Comparison of ENCODE assay signal across 22 cellular contexts in genomic region chr7:121529003-121529402, GRCh38.
DNase-seq lines count a peak whose midpoint lies in the region; ATAC-seq and TF ChIP-seq lines count a peak whose summit lies in the region.
"Had no signal": no experiment of that assay in that cellular context is flagged by ENCODE, and none has a peak within 500 bp of the region (broad histone marks: within the 10 kb centered on the region; RNA-seq: fewer than 3 reads in every experiment).

No MANE protein-coding gene starts in this region.

- no peak overlapping the region for H3K23ac ChIP-seq in trophoblast cell (ENCODE audit: low read length)

- H2AFZ ChIP-seq in SK-N-SH (ENCODE audit: low read depth) (no peak overlapping the region), trophoblast cell (ENCODE audit: insufficient read depth, low read length, poor library complexity) (no peak overlapping the region)

- CTCF ChIA-PET in SK-N-SH (lab: Yijun Ruan, JAX), result interaction anchor here (1.2 kb wide), 1 partner anchor 132 kb away, joined by 3 read pairs; no protein-coding TSS in a partner anchor

- no peak overlapping the region for H2BK120ac ChIP-seq in trophoblast cell (ENCODE audit: insufficient read depth, low read length, poor library complexity)

- no peak for ATAC-seq in SK-N-SH treated with all-trans-retinoic acid at 6 μM for 48 hours
- no peak for ATAC-seq in GM19023 (IDR thresholded peaks at IDR 0.05; ENCODE audit: unreplicated experiment)
- ATAC-seq in HG02840 (IDR thresholded peaks at IDR 0.05; ENCODE audit: low FRiP score, unreplicated experiment), result no peak

- H3K14ac ChIP-seq in trophoblast cell (ENCODE audit: low read length), result no peak overlapping the region

- peaks cover 31% of the 10 kb centered on the region for H3F3A ChIP-seq in SK-N-SH (replicated peaks; ENCODE audit: insufficient read depth)

- H2BK12ac ChIP-seq in trophoblast cell (ENCODE audit: low read length), result no peak overlapping the region

- no peak for TF ChIP-seq RAD21 in SK-N-SH (IDR thresholded peaks at IDR 0.05; ENCODE audit: low read length)

- DNase-seq in SK-N-SH (no peak), LHCN-M2 (ENCODE audit: low read depth) (peak; percentile 55), epithelial cell of esophagus (ENCODE audit: low read depth) (peak; percentile 27), trophoblast cell (peak; percentile 27 to 73), caudate nucleus (lab: John Stamatoyannopoulos, UW) (no peak)
- DNase-seq: activated CD4-positive, alpha-beta T cell treated with anti-CD3 and anti-CD28 coated beads, Interleukin-2, amount 50 U/mL, for 4 hours; activated naive CD4-positive, alpha-beta T cell treated with anti-CD3 and anti-CD28 coated beads, Interleukin-2, amount 10 ng/mL, durations not matched to agents 7 days and 5 days; activated T-cell treated with anti-CD3 and anti-CD28 coated beads, Interleukin-2, amount 50 U/mL, for 1 hour; AML-193; amygdala; DMS79; glutamatergic neuron; kidney glomerular epithelial cell; NCI-H524; sigmoid colon; transverse colon had no signal

- H4K12ac ChIP-seq in trophoblast cell (ENCODE audit: low read depth, low read length), result no peak overlapping the region

- peaks cover 0 to 35% of the 10 kb centered on the region in 2 experiments; a peak in 2 of 4 replicates for H3K4me1 ChIP-seq in SK-N-SH (ENCODE audit: control insufficient read depth in 1 of 2, insufficient read depth in 2 of 2, low read depth in 1 of 2, low read length in 1 of 2)
- H3K4me1 ChIP-seq in trophoblast cell (ENCODE audit: control insufficient read depth in 1 of 2, insufficient read depth in 2 of 2, low read length in 2 of 2), result no peaks in the 10 kb centered on the region

- POLR2A ChIA-PET in SK-N-SH (lab: Yijun Ruan, JAX), result no interaction called here

- TF ChIP-seq CTCF in SK-N-SH (IDR thresholded peaks at IDR 0.05) (no peak), epithelial cell of esophagus (IDR thresholded peaks at IDR 0.05; ENCODE audit: insufficient read depth, low read depth, low read length, missing control alignments) (no peak)

- H3K79me2 ChIP-seq in SK-N-SH (ENCODE audit: insufficient read depth) (no peaks in the 10 kb centered on the region), trophoblast cell (ENCODE audit: control insufficient read depth, insufficient read depth, low read length, poor library complexity) (no peaks in the 10 kb centered on the region)

- no peak overlapping the region for H4K8ac ChIP-seq in trophoblast cell (ENCODE audit: low read depth, low read length)

- H2BK5ac ChIP-seq in trophoblast cell (ENCODE audit: low read depth, low read length, poor library complexity), result no peak overlapping the region

- no peak overlapping the region for H4K91ac ChIP-seq in trophoblast cell (ENCODE audit: low read depth, low read length)

- WGBS in SK-N-SH (ENCODE audit: low lambda C conversion rate), result 76% methylated on average over 3 of the region's 3 CpGs
- WGBS in trophoblast cell (ENCODE audit: extremely low coverage, insufficient coverage, insufficient read length), result no CpG with 5 or more reads among the region's 3 CpGs

- H3K4ac ChIP-seq in trophoblast cell (ENCODE audit: low read depth, low read length), result no peak overlapping the region

- H3K27ac ChIP-seq in SK-N-SH (ENCODE audit: low read depth in 2 of 2, low read length in 1 of 2) (peak overlapping the region; percentile 85 to 92; a peak in 2 of 4 replicates), trophoblast cell (ENCODE audit: low read depth, low read length) (no peak overlapping the region), caudate nucleus (ENCODE audit: low read depth, low read length) (no peak overlapping the region)
- H3K27ac ChIP-seq: 22Rv1, cardiac muscle cell, sigmoid colon, transverse colon had no signal

- H3K27me3 ChIP-seq in SK-N-SH (ENCODE audit: insufficient read depth), result no peaks in the 10 kb centered on the region
- H3K27me3 ChIP-seq in trophoblast cell (ENCODE audit: insufficient read depth, low read length), result no peaks in the 10 kb centered on the region
- H3K27me3 ChIP-seq: cardiac muscle cell, sigmoid colon, transverse colon had no signal

- H4K20me1 ChIP-seq in SK-N-SH (ENCODE audit: insufficient read depth), result no peaks in the 10 kb centered on the region

- H2AK5ac ChIP-seq in trophoblast cell (ENCODE audit: low read length), result no peak overlapping the region

- H3K9ac ChIP-seq in SK-N-SH (0 out of 2 replicates have a peak overlapping the region, but pooled peaks have one; percentile 32), trophoblast cell (ENCODE audit: low read length) (no peak overlapping the region)

- no peaks in the 10 kb centered on the region for H3K9me2 ChIP-seq in SK-N-SH

- no peaks in the 10 kb centered on the region for H3K36me3 ChIP-seq in SK-N-SH (replicated peaks in 1 of 2; ENCODE audit: control insufficient read depth in 1 of 2, insufficient read depth in 2 of 2, low read length in 1 of 2)
- no peaks in the 10 kb centered on the region for H3K36me3 ChIP-seq in trophoblast cell (ENCODE audit: control insufficient read depth in 1 of 2, insufficient read depth in 2 of 2, low read length in 2 of 2)
- H3K36me3 ChIP-seq: cardiac muscle cell, sigmoid colon, transverse colon had no signal

- peaks cover 4% of the 10 kb centered on the region for H3K79me1 ChIP-seq in trophoblast cell (ENCODE audit: low read length)

- no peaks in the 10 kb centered on the region; the same call in 1 of the 2 replicates for H3K9me3 ChIP-seq in SK-N-SH
- no peaks in the 10 kb centered on the region for H3K9me3 ChIP-seq in trophoblast cell (ENCODE audit: insufficient read depth, low read depth, low read length)
- H3K9me3 ChIP-seq: sigmoid colon, transverse colon had no signal

- no peak for TF ChIP-seq EP300 in SK-N-SH (IDR thresholded peaks at IDR 0.05; ENCODE audit: borderline replicate concordance in 1 of 2, low read depth in 1 of 2, low read length in 1 of 2)

- H3K4me2 ChIP-seq in SK-N-SH, result no peak overlapping the region
- H3K4me2 ChIP-seq in trophoblast cell (ENCODE audit: low read length), result no peak overlapping the region

- H3K4me3 ChIP-seq in SK-N-SH (ENCODE audit: low read depth in 2 of 2, low read length in 1 of 2), result no peak overlapping the region
- no peak overlapping the region for H3K4me3 ChIP-seq in epithelial cell of esophagus (ENCODE audit: low read length)
- no peak overlapping the region for H3K4me3 ChIP-seq in trophoblast cell (ENCODE audit: low read depth, low read length)
- H3K4me3 ChIP-seq: cardiac muscle cell, lung, sigmoid colon, transverse colon had no signal

- H3K18ac ChIP-seq in trophoblast cell (ENCODE audit: low read length), result no peak overlapping the region

TF ChIP-seq in SK-N-SH, 30 proteins besides CTCF, POLR2A, EP300 and RAD21 (continues in another document):
- TF ChIP-seq NFIC (IDR thresholded peaks at IDR 0.05; ENCODE audit: borderline replicate concordance) (no peak), FOXJ3 (CRISPR knock-in tag; IDR thresholded peaks at IDR 0.05) (no peak), REST (IDR thresholded peaks at IDR 0.05; ENCODE audit: low read depth, low read length) (no peak)

TF ChIP-seq in SK-N-SH treated with all-trans-retinoic acid at 6 μM for 48 hours, 23 proteins besides CTCF, POLR2A, EP300 and RAD21 (continues in another document):
- TF ChIP-seq ZC3H10 (CRISPR knock-in tag; IDR thresholded peaks at IDR 0.05) (no peak), CSRNP3 (CRISPR knock-in tag; IDR thresholded peaks at IDR 0.05) (no peak), CSDC2 (CRISPR knock-in tag; IDR thresholded peaks at IDR 0.05) (no peak), GLIS3 (CRISPR knock-in tag; IDR thresholded peaks at IDR 0.05) (no peak), ZNF565 (CRISPR knock-in tag; conservative IDR thresholded peaks at IDR 0.05; ENCODE audit: low read depth) (no peak), POU6F1 (CRISPR knock-in tag; IDR thresholded peaks at IDR 0.05; ENCODE audit: borderline replicate concordance, low read depth) (no peak), TCF4 (CRISPR knock-in tag; IDR thresholded peaks at IDR 0.05; ENCODE audit: borderline replicate concordance) (no peak), ZNF70 (CRISPR knock-in tag; IDR thresholded peaks at IDR 0.05) (no peak), ZFP30 (CRISPR knock-in tag; IDR thresholded peaks at IDR 0.05) (no peak), ARNTL (CRISPR knock-in tag; IDR thresholded peaks at IDR 0.05; ENCODE audit: borderline replicate concordance, low read depth) (no peak)

Comparison
In these comparisons a context has a peak if more than half of its experiments do, and no peak if none do; other contexts are left out.
1. DNase-seq: peak in LHCN-M2 (single experiment), epithelial cell of esophagus (single experiment) and trophoblast cell (2 of 2); none in SK-N-SH (single experiment) and caudate nucleus (0 of 61).
2. H3K27ac ChIP-seq: peak in SK-N-SH (2 of 2); none in trophoblast cell (single experiment) and caudate nucleus (single experiment).